In the genomic region with DNA sequence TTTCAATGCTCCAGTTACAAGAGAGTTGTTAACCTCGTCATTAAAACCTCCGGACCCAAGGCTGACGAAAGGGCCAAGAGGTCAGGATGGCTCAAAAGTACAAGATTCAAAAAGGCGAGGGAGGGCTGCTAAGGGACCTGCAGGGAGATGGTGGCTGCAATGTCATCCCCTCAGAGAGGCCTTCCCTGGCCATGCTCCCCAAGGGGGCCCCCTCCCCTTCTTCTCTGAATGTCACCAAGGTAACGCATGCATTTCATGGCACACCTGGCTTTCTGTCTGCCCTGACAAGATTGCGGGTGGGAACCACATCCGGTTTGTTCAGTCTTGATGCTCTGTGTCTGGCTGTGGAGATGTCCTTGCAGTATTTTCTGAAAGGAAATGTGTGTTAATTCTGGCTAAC, we compare ENCODE assay signal across 8 cellular contexts.
DNase-seq lines count a peak whose midpoint lies in the region; TF ChIP-seq lines count a peak whose summit lies in the region.

No MANE protein-coding gene starts in this region.

- H3K4me1 Mint-ChIP-seq in nephron progenitor cell, result peaks cover 51% of the 10 kb centered on the region

- H3K36me3 Mint-ChIP-seq in nephron progenitor cell (ENCODE audit: low read depth), result no peaks in the 10 kb centered on the region

- no peak overlapping the region for H3K27ac Mint-ChIP-seq in nephron progenitor cell

- H3K4me3 Mint-ChIP-seq in nephron progenitor cell, result peak overlapping the region; percentile 60

- H3K27me3 Mint-ChIP-seq in nephron progenitor cell (ENCODE audit: low read depth, poor library complexity), result peaks cover 44% of the 10 kb centered on the region

- no peaks in the 10 kb centered on the region for H3K9me3 Mint-ChIP-seq in nephron progenitor cell

- DNase-seq in NCI-H2107 treated with DMSO at 0.1 percent for 48 hours (lab: John Stamatoyannopoulos, UW; ENCODE audit: unreplicated experiment), result peak; percentile 12
- no peak for DNase-seq in NCI-H2107 (lab: John Stamatoyannopoulos, UW)
- peak; percentile 68 for DNase-seq in KG1 (lab: John Stamatoyannopoulos, UW)
- peak; percentile 15 to 17 for DNase-seq in activated CD8-positive, alpha-beta memory T cell treated with anti-CD3 and anti-CD28 coated beads for 4 hours (ENCODE audit: low read depth in 2 of 2)
- DNase-seq in nephron progenitor cell, result no peak
- no peak for DNase-seq in D341Med (ENCODE audit: low spot score)
- no peak for DNase-seq in SK-N-DZ (ENCODE audit: low spot score)
- DNase-seq in AG08395 (ENCODE audit: low spot score), result no peak

- no peak for TF ChIP-seq CTCF in nephron progenitor cell (IDR thresholded peaks at IDR 0.05)

Comparison
In these comparisons a context has a peak if more than half of its experiments do, and no peak if none do; other contexts are left out.
1. DNase-seq: peak in NCI-H2107 treated with DMSO at 0.1 percent for 48 hours (single experiment), KG1 (single experiment) and activated CD8-positive, alpha-beta memory T cell treated with anti-CD3 and anti-CD28 coated beads for 4 hours (2 of 2); none in NCI-H2107 (single experiment), nephron progenitor cell (single experiment), D341Med (single experiment), SK-N-DZ (single experiment) and AG08395 (single experiment).